ENCODE assay signal across 8 cellular contexts in the genomic region with DNA sequence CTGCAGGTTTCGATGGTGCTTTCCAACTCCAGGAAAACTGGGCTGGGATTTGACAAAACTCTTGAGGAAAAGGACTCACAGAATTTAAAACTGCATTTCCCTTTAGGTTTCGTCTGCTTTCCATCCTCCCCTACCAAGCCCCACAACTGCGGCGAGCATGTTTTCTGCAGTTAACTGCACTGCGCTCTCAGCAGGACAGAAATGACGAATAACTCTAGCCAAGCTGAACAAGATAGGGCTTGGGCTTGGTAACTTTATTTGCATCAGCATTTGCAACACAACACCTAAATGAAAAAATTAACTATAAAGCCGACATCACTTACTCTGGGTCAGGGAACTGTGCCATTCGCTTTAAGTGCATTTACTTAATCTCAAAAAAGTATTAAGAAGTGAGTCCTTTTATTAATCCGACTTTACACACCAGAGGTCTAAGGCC. TPM values are rescaled to one million over a fixed set of nuclear protein-coding genes. Genes with fewer than 3 reads are reported as not detected.
A peak's percentile ranks its signal among the peaks of the same experiment; 100 is the strongest.
DNase-seq lines count a peak whose midpoint lies in the region; ATAC-seq and TF ChIP-seq lines count a peak whose summit lies in the region.

No MANE protein-coding gene starts in this region.

- H3K9ac ChIP-seq in OCI-LY3 (ENCODE audit: low read length), result peak overlapping the region; percentile 81

- peaks cover 56% of the 10 kb centered on the region for H3K4me1 Mint-ChIP-seq in activated naive CD4-positive, alpha-beta T cell treated with anti-CD3 and anti-CD28 coated beads, Interleukin-2, amount 50 U/mL, for 24 hours

- no peaks in the 10 kb centered on the region for H3K27me3 ChIP-seq in OCI-LY3 (ENCODE audit: low read depth, low read length)
- no peaks in the 10 kb centered on the region for H3K27me3 ChIP-seq in heart right ventricle

- H3K4me3 Mint-ChIP-seq in activated naive CD4-positive, alpha-beta T cell treated with anti-CD3 and anti-CD28 coated beads, Interleukin-2, amount 50 U/mL, for 24 hours, result peak overlapping the region; percentile 99

- ATAC-seq in GM18511 (IDR thresholded peaks at IDR 0.05; ENCODE audit: unreplicated experiment), result peak; percentile 54
- ATAC-seq in HG02938 (IDR thresholded peaks at IDR 0.05; ENCODE audit: unreplicated experiment), result peak; percentile 51
- peak in 7 of 8 donors; percentile 37 to 61 (median 57) for ATAC-seq in heart right ventricle

- H3K9me3 Mint-ChIP-seq in activated naive CD4-positive, alpha-beta T cell treated with anti-CD3 and anti-CD28 coated beads, Interleukin-2, amount 50 U/mL, for 24 hours, result no peaks in the 10 kb centered on the region

- DNase-seq in AML-193 (lab: John Stamatoyannopoulos, UW), result peak; percentile 37 to 55
- no peak for DNase-seq in heart right ventricle
- peak in 6 of 10 donors; percentile 20 to 77 (median 27) for DNase-seq in posterior cingulate gyrus
- DNase-seq in NCI-H1930 (lab: John Stamatoyannopoulos, UW), result no peak

- peak overlapping the region; percentile 94 for H3K4me3 ChIP-seq in OCI-LY3 (ENCODE audit: low read length)
- H3K4me3 ChIP-seq in heart right ventricle, result peak overlapping the region; percentile 48 to 99 (median 88)

- no peaks in the 10 kb centered on the region for H3K27me3 Mint-ChIP-seq in activated naive CD4-positive, alpha-beta T cell treated with anti-CD3 and anti-CD28 coated beads, Interleukin-2, amount 50 U/mL, for 24 hours

- H3K36me3 Mint-ChIP-seq in activated naive CD4-positive, alpha-beta T cell treated with anti-CD3 and anti-CD28 coated beads, Interleukin-2, amount 50 U/mL, for 24 hours, result peaks cover 2% of the 10 kb centered on the region

- no peaks in the 10 kb centered on the region for H3K36me3 ChIP-seq in OCI-LY3 (replicated peaks; ENCODE audit: low read depth, low read length)
- H3K36me3 ChIP-seq in heart right ventricle, result no peaks in the 10 kb centered on the region

- H3K79me2 ChIP-seq in OCI-LY3 (ENCODE audit: low read length), result peaks cover 38% of the 10 kb centered on the region

- H3K9me3 ChIP-seq in OCI-LY3 (ENCODE audit: insufficient read depth, low read length), result no peaks in the 10 kb centered on the region
- peaks cover 0 to 5% (median 0%) of the 10 kb centered on the region in 11 donors for H3K9me3 ChIP-seq in heart right ventricle

- H4K20me1 ChIP-seq in OCI-LY3 (ENCODE audit: insufficient read depth, low read length), result peaks cover 26% of the 10 kb centered on the region

- H3K4me1 ChIP-seq in OCI-LY3 (ENCODE audit: low read length), result peaks cover 25% of the 10 kb centered on the region
- peaks cover 0 to 41% (median 35%) of the 10 kb centered on the region in 9 donors for H3K4me1 ChIP-seq in heart right ventricle

- intact Hi-C loops in heart right ventricle (cut with DNase I), result loop anchor here in 2 of 10 donors (5.0 to 10.0 kb wide), 2 partner anchors 52 to 641 kb away; partner anchors contain the start of gene METTL21A (in 1 of the 2)
- intact Hi-C loops in posterior cingulate gyrus (cut with DNase I), result loop anchor here (1.0 to 10.0 kb wide), 3 partner anchors 10 to 741 kb away; partner anchors contain the start of genes CREB1, IDH1 and METTL21A

- peak overlapping the region; percentile 90 for H2AFZ ChIP-seq in OCI-LY3 (ENCODE audit: low read depth, low read length)

- 3% methylated on average over 9 of the region's 9 CpGs for WGBS in heart right ventricle, 2 donors

- H3K27ac ChIP-seq in OCI-LY3 (ENCODE audit: low read length) (peak overlapping the region; percentile 84), heart right ventricle (peak overlapping the region; percentile 17 to 99 (median 96))

- peak overlapping the region; percentile 81 for H3K4me2 ChIP-seq in OCI-LY3 (ENCODE audit: low read length)

- H3K27ac Mint-ChIP-seq in activated naive CD4-positive, alpha-beta T cell treated with anti-CD3 and anti-CD28 coated beads, Interleukin-2, amount 50 U/mL, for 24 hours, result peak overlapping the region; percentile 94

- TF ChIP-seq CTCF in OCI-LY3 (IDR thresholded peaks at IDR 0.05; ENCODE audit: low read depth, low read length) (no peak), heart right ventricle (IDR thresholded peaks at IDR 0.05) (no peak)

RNA-seq across cellular contexts. Expression of gene PIKFYVE, which starts 0.7 kb away (rescaled TPM):
- 10 to 100 TPM; 12.9 to 24.8 (median 18.4) TPM for total RNA-seq in heart right ventricle
- 1 to 10 TPM; 2.6 to 6.4 TPM for polyA plus RNA-seq in heart right ventricle

RNA-seq across cellular contexts. Expression of gene IDH1, which starts 10.5 kb away (rescaled TPM):
- total RNA-seq in heart right ventricle, result 10 to 100 TPM; 18.5 to 71.3 (median 32.0) TPM
- polyA plus RNA-seq in heart right ventricle, result 10 to 100 TPM; 15.3 to 20.6 TPM

Comparison
In these comparisons a context has a peak if more than half of its experiments do, and no peak if none do; other contexts are left out.
1. DNase-seq: peak in AML-193 (2 of 2) and posterior cingulate gyrus (6 of 10); none in heart right ventricle (0 of 2) and NCI-H1930 (0 of 2).
2. Peak in every context shown above with its lines, with median percentiles within 50 percentile points of each other: ATAC-seq.